Comparison of ENCODE assay signal across 12 cellular contexts in genomic region chr2:229096667-229097066, GRCh38.
"Had no signal": no experiment of that assay in that cellular context is flagged by ENCODE, and none has a peak within 500 bp of the region (broad histone marks: within the 10 kb centered on the region; RNA-seq: fewer than 3 reads in every experiment).

No MANE protein-coding gene starts in this region.

- H3K4me3 ChIP-seq: psoas muscle, right lobe of liver, transverse colon had no signal

- H3K4me3 Mint-ChIP-seq: activated naive CD8-positive, alpha-beta T cell treated with anti-CD3 and anti-CD28 coated beads, Interleukin-2, amount 10 ng/mL, durations not matched to agents 7 days and 5 days; activated T-cell treated with anti-CD3 and anti-CD28 coated beads, Interleukin-2, amount 50 U/mL, for 24 hours; central memory CD8-positive, alpha-beta T cell; nephron progenitor cell had no signal

- H3K4me1 Mint-ChIP-seq: activated naive CD8-positive, alpha-beta T cell treated with anti-CD3 and anti-CD28 coated beads, Interleukin-2, amount 10 ng/mL, durations not matched to agents 7 days and 5 days; central memory CD8-positive, alpha-beta T cell; nephron progenitor cell had no signal

- H3K27ac ChIP-seq: psoas muscle, right lobe of liver, transverse colon had no signal

- H3K9me3 Mint-ChIP-seq: nephron progenitor cell had no signal

- H3K9me3 ChIP-seq: psoas muscle, right lobe of liver, transverse colon had no signal

- H3K27me3 ChIP-seq: right lobe of liver, transverse colon had no signal

- H3K36me3 Mint-ChIP-seq: activated naive CD8-positive, alpha-beta T cell treated with anti-CD3 and anti-CD28 coated beads, Interleukin-2, amount 10 ng/mL, durations not matched to agents 7 days and 5 days had no signal

- H3K36me3 ChIP-seq: right lobe of liver, transverse colon had no signal

- DNase-seq: activated CD4-positive, alpha-beta T cell treated with anti-CD3 and anti-CD28 coated beads, Interleukin-2, amount 50 U/mL, for 1 hour; activated naive CD8-positive, alpha-beta T cell treated with anti-CD3 and anti-CD28 coated beads, Interleukin-2, amount 10 ng/mL, durations not matched to agents 7 days and 5 days; activated T-cell treated with anti-CD3 and anti-CD28 coated beads, Interleukin-2, amount 50 U/mL, for 24 hours; foreskin fibroblast; nephron progenitor cell; psoas muscle; right lobe of liver; stimulated activated CD4-positive, alpha-beta T cell treated with anti-CD3 and anti-CD28 coated beads, Interleukin-12 subunit alpha, Interleukin-12 subunit beta, amount 100 ng/mL, for 4 hours; stimulated activated naive CD4-positive, alpha-beta T cell; substantia nigra; transverse colon had no signal

- H3K27me3 Mint-ChIP-seq: activated naive CD8-positive, alpha-beta T cell treated with anti-CD3 and anti-CD28 coated beads, Interleukin-2, amount 10 ng/mL, durations not matched to agents 7 days and 5 days; activated T-cell treated with anti-CD3 and anti-CD28 coated beads, Interleukin-2, amount 50 U/mL, for 24 hours; central memory CD8-positive, alpha-beta T cell had no signal

- H3K27ac Mint-ChIP-seq: activated naive CD8-positive, alpha-beta T cell treated with anti-CD3 and anti-CD28 coated beads, Interleukin-2, amount 10 ng/mL, durations not matched to agents 7 days and 5 days; activated T-cell treated with anti-CD3 and anti-CD28 coated beads, Interleukin-2, amount 50 U/mL, for 24 hours; nephron progenitor cell had no signal

- H3K4me1 ChIP-seq: psoas muscle, right lobe of liver, transverse colon had no signal
